In genomic region chr17:42340691-42341127, GRCh38 we compare ENCODE assay signal across 11 cellular contexts. TPM values are rescaled to one million over a fixed set of nuclear protein-coding genes. Genes with fewer than 3 reads are reported as not detected.
DNase-seq lines count a peak whose midpoint lies in the region; ATAC-seq and TF ChIP-seq lines count a peak whose summit lies in the region.
"Had no signal": no experiment of that assay in that cellular context is flagged by ENCODE, and none has a peak within 500 bp of the region (broad histone marks: within the 10 kb centered on the region; RNA-seq: fewer than 3 reads in every experiment).

No MANE protein-coding gene starts in this region.

- no peak overlapping the region for H3K23ac ChIP-seq in mesendoderm (ENCODE audit: low read length)

- H3K4me3 Mint-ChIP-seq in GM23338 (no peak overlapping the region), activated B cell treated with CpG ODN at 0.5 μM for 24 hours (no peak overlapping the region)

- intact Hi-C loops in activated B cell treated with CpG ODN at 0.5 μM for 24 hours (cut with micrococcal nuclease) = no loop called here

- peaks cover 6% of the 10 kb centered on the region; the same call in 1 of the 2 replicates for H3F3A ChIP-seq in GM23338 (replicated peaks; ENCODE audit: low read depth)

- DNase-seq in GM23338 (ENCODE audit: low spot score) = no peak
- DNase-seq in activated B cell treated with CpG ODN at 0.5 μM for 24 hours = no peak
- peak; percentile 60 to 72 for DNase-seq in activated naive CD4-positive, alpha-beta T cell treated with anti-CD3 and anti-CD28 coated beads, Interleukin-2, amount 50 U/mL, for 72 hours (ENCODE audit: low spot score in 2 of 2)
- peak; percentile 57 for DNase-seq in stimulated activated CD4-positive, alpha-beta T cell treated with anti-CD3 and anti-CD28 coated beads, Interleukin-15, amount 100 ng/mL, for 24 hours
- DNase-seq in mesendoderm = no peak
- no peak for DNase-seq in G401 (ENCODE audit: low spot score)
- DNase-seq: mesenchymal stem cell had no signal

- H3K36me3 Mint-ChIP-seq in GM23338 (ENCODE audit: low read depth) = peaks cover 68% of the 10 kb centered on the region
- peaks cover 76% of the 10 kb centered on the region for H3K36me3 Mint-ChIP-seq in activated B cell treated with CpG ODN at 0.5 μM for 24 hours (ENCODE audit: low read depth)
- peaks cover 20 to 72% of the 10 kb centered on the region in 2 donors for H3K36me3 Mint-ChIP-seq in activated naive CD4-positive, alpha-beta T cell treated with anti-CD3 and anti-CD28 coated beads, Interleukin-2, amount 50 U/mL, for 72 hours

- no peak overlapping the region for H2BK15ac ChIP-seq in mesendoderm (replicated peaks; ENCODE audit: low read depth)

- TF ChIP-seq CTCF in GM23338 (conservative IDR thresholded peaks at IDR 0.05; ENCODE audit: low read depth in 2 of 2) = no peak
- no peak for TF ChIP-seq CTCF in activated B cell treated with CpG ODN at 0.5 μM for 24 hours (IDR thresholded peaks at IDR 0.05)

- CTCF ChIA-PET in activated B cell treated with CpG ODN at 0.5 μM for 24 hours (lab: Charles Lee) = interaction anchor here (1.2 to 1.5 kb wide), 2 partner anchors 49 to 62 kb away, joined by 3 to 4 read pairs; no protein-coding TSS in a partner anchor

- H3K9me3 Mint-ChIP-seq in GM23338 (no peaks in the 10 kb centered on the region), activated B cell treated with CpG ODN at 0.5 μM for 24 hours (no peaks in the 10 kb centered on the region)
- H3K9me3 Mint-ChIP-seq in activated naive CD4-positive, alpha-beta T cell treated with anti-CD3 and anti-CD28 coated beads, Interleukin-2, amount 50 U/mL, for 72 hours = no peaks in the 10 kb centered on the region

- no peak overlapping the region for H2BK5ac ChIP-seq in mesendoderm (ENCODE audit: low read length)

- no peaks in the 10 kb centered on the region for H3K79me1 ChIP-seq in mesendoderm (ENCODE audit: low read length)

- H3K4me2 ChIP-seq in GM23338 = no peak overlapping the region
- H3K4me2 ChIP-seq in mesendoderm (ENCODE audit: low read length) = no peak overlapping the region

- in situ Hi-C loops in G401 (cut with HindIII; ENCODE audit: low sequenced_read_pairs) = no loop called here

- POLR2A ChIA-PET in activated B cell treated with CpG ODN at 0.5 μM for 24 hours (lab: Charles Lee) = interaction anchor here (0.7 to 1.2 kb wide), 2 partner anchors 45 to 48 kb away, joined by 4 read pairs; partner anchors contain the start of gene STAT3

- no peaks in the 10 kb centered on the region; the same call in 1 of the 2 replicates for H4K20me1 ChIP-seq in GM23338 (replicated peaks; ENCODE audit: insufficient read depth)

- H4K5ac ChIP-seq in mesendoderm (ENCODE audit: low read length) = no peak overlapping the region

- H3K27me3 Mint-ChIP-seq in GM23338 (ENCODE audit: insufficient read depth, low read depth, poor library complexity) = peaks cover 5% of the 10 kb centered on the region
- H3K27me3 Mint-ChIP-seq in activated B cell treated with CpG ODN at 0.5 μM for 24 hours = no peaks in the 10 kb centered on the region

- H3K4ac ChIP-seq in mesendoderm (ENCODE audit: low read depth, low read length) = no peak overlapping the region

- no peak overlapping the region for H3K56ac ChIP-seq in mesendoderm (ENCODE audit: low read length)

- H3K4me1 ChIP-seq in GM23338 (ENCODE audit: insufficient read depth) (no peaks in the 10 kb centered on the region; the same call in 1 of the 2 replicates), mesendoderm (ENCODE audit: control insufficient read depth, low read depth, low read length) (no peaks in the 10 kb centered on the region)

- no peak overlapping the region for H3K18ac ChIP-seq in mesendoderm (ENCODE audit: low read length)

- no peak overlapping the region for H4K8ac ChIP-seq in mesendoderm (ENCODE audit: low read depth, low read length)

- H3K4me3 ChIP-seq in GM23338 = no peak overlapping the region
- H3K4me3 ChIP-seq in mesendoderm (ENCODE audit: low read length) = no peak overlapping the region
- H3K4me3 ChIP-seq: coronary artery, SK-N-MC had no signal

- H3K4me1 Mint-ChIP-seq in GM23338 = peaks cover 6% of the 10 kb centered on the region; the same call in 2 of the 3 replicates
- peaks cover 41% of the 10 kb centered on the region for H3K4me1 Mint-ChIP-seq in activated B cell treated with CpG ODN at 0.5 μM for 24 hours

- peaks cover 37% of the 10 kb centered on the region for H3K36me3 ChIP-seq in GM23338 (ENCODE audit: insufficient read depth)
- peaks cover 2% of the 10 kb centered on the region for H3K36me3 ChIP-seq in mesendoderm (ENCODE audit: control insufficient read depth, insufficient read depth, low read length)

- H3K27ac ChIP-seq in GM23338 (ENCODE audit: low read depth) (no peak overlapping the region), mesendoderm (ENCODE audit: low read depth, low read length) (no peak overlapping the region)
- H3K27ac ChIP-seq: SK-N-MC had no signal

- H2BK120ac ChIP-seq in mesendoderm (ENCODE audit: low read depth, low read length) = no peak overlapping the region

- no peak overlapping the region for H2AFZ ChIP-seq in GM23338

- ATAC-seq in GM23338 (no peak), activated B cell treated with CpG ODN at 0.5 μM for 24 hours (ENCODE audit: low read depth) (no peak), GM21381 (IDR thresholded peaks at IDR 0.05; ENCODE audit: unreplicated experiment) (no peak), HG02642 (IDR thresholded peaks at IDR 0.05; ENCODE audit: poor library complexity, unreplicated experiment) (no peak)
- peak; percentile 65 to 68 for ATAC-seq in activated naive CD4-positive, alpha-beta T cell treated with anti-CD3 and anti-CD28 coated beads, Interleukin-2, amount 50 U/mL, for 72 hours

- no peak overlapping the region for H3K9ac ChIP-seq in mesendoderm (ENCODE audit: low read length)

- H2AK5ac ChIP-seq in mesendoderm (ENCODE audit: low read length) = no peak overlapping the region

- H3K27ac Mint-ChIP-seq in GM23338 (peak overlapping the region; percentile 46; the same call in 1 of the 2 replicates), activated B cell treated with CpG ODN at 0.5 μM for 24 hours (peak overlapping the region; percentile 13)
- H3K27ac Mint-ChIP-seq in activated naive CD4-positive, alpha-beta T cell treated with anti-CD3 and anti-CD28 coated beads, Interleukin-2, amount 50 U/mL, for 72 hours = peak overlapping the region; percentile 96 to 97

- H3K9me2 ChIP-seq in GM23338 (ENCODE audit: insufficient read depth) = no peaks in the 10 kb centered on the region

- H3K27me3 ChIP-seq in GM23338 (ENCODE audit: insufficient read depth) (no peaks in the 10 kb centered on the region), mesendoderm (ENCODE audit: insufficient read depth, low read length, poor library complexity) (no peaks in the 10 kb centered on the region)

- H3K79me2 ChIP-seq in GM23338 (replicated peaks; ENCODE audit: insufficient read depth) = no peaks in the 10 kb centered on the region
- H3K79me2 ChIP-seq in mesendoderm (ENCODE audit: control insufficient read depth, insufficient read depth, low read length) = no peaks in the 10 kb centered on the region

TF ChIP-seq in GM23338, 12 proteins besides CTCF, POLR2A, EP300 and RAD21 (continues in another document):
- TF ChIP-seq ZNF331 (CRISPR knock-in tag; IDR thresholded peaks at IDR 0.05; ENCODE audit: low read depth) (no peak), ZNF114 (CRISPR knock-in tag; IDR thresholded peaks at IDR 0.05) (no peak), STAT1 (IDR thresholded peaks at IDR 0.05; ENCODE audit: unreplicated experiment) (no peak), CREB1 (CRISPR knock-in tag; IDR thresholded peaks at IDR 0.05; ENCODE audit: low read depth) (no peak), EZH2 (IDR thresholded peaks at IDR 0.05; ENCODE audit: low read depth, unreplicated experiment) (no peak), NANOG (IDR thresholded peaks at IDR 0.05; ENCODE audit: borderline replicate concordance) (no peak), POLR2AphosphoS5 (IDR thresholded peaks at IDR 0.05; ENCODE audit: low read depth) (no peak)
- TF ChIP-seq, protein P1, sequence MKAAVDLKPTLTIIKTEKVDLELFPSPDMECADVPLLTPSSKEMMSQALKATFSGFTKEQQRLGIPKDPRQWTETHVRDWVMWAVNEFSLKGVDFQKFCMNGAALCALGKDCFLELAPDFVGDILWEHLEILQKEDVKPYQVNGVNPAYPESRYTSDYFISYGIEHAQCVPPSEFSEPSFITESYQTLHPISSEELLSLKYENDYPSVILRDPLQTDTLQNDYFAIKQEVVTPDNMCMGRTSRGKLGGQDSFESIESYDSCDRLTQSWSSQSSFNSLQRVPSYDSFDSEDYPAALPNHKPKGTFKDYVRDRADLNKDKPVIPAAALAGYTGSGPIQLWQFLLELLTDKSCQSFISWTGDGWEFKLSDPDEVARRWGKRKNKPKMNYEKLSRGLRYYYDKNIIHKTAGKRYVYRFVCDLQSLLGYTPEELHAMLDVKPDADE (IDR thresholded peaks at IDR 0.05) = no peak

RNA-seq across cellular contexts. Expression of gene STAT3, which starts 47.5 kb away (rescaled TPM):
- total RNA-seq in GM23338 (2014; rRNA removed; shearing (Covaris generic)) = 78.0 and 83.2 TPM in 2 replicates
- polyA plus RNA-seq in GM23338 (2016; fragmentation: Nextera tagmentation; extraction: Ambion mirVana) = 41.7 and 49.5 TPM in 2 replicates
- total RNA-seq in activated B cell treated with CpG ODN at 0.5 μM for 24 hours = 211 and 233 TPM in 2 replicates
- 100 to 1,000 TPM; 189 to 505 TPM for total RNA-seq in activated naive CD4-positive, alpha-beta T cell treated with anti-CD3 and anti-CD28 coated beads, Interleukin-2, amount 50 U/mL, for 72 hours
- polyA plus RNA-seq in mesendoderm (2013, experiment 1 of 2) = 42.3 TPM
- polyA plus RNA-seq in mesendoderm (2013, experiment 2 of 2) = 41.8 TPM
- total RNA-seq in G401 (2014; rRNA removed; shearing (Covaris generic)) = 48.8 and 58.5 TPM in 2 replicates

RNA-seq across cellular contexts. Expression of gene STAT5A, which starts 52.4 kb away (rescaled TPM):
- total RNA-seq in GM23338 (2014; rRNA removed; shearing (Covaris generic)) = 14.6 and 18.1 TPM in 2 replicates
- 2.3 and 2.4 TPM in 2 replicates for polyA plus RNA-seq in GM23338 (2016; fragmentation: Nextera tagmentation; extraction: Ambion mirVana)
- total RNA-seq in activated B cell treated with CpG ODN at 0.5 μM for 24 hours = 136 and 140 TPM in 2 replicates
- total RNA-seq in activated naive CD4-positive, alpha-beta T cell treated with anti-CD3 and anti-CD28 coated beads, Interleukin-2, amount 50 U/mL, for 72 hours = 100 to 1,000 TPM; 171 to 177 TPM
- polyA plus RNA-seq in mesendoderm (2013, experiment 1 of 2) = 1.7 TPM
- polyA plus RNA-seq in mesendoderm (2013, experiment 2 of 2) = 1.7 TPM
- 0.18 and 0.31 TPM in 2 replicates for total RNA-seq in G401 (2014; rRNA removed; shearing (Covaris generic))

Comparison
In these comparisons a context has a peak if more than half of its experiments do, and no peak if none do; other contexts are left out.
1. ATAC-seq: peak in activated naive CD4-positive, alpha-beta T cell treated with anti-CD3 and anti-CD28 coated beads, Interleukin-2, amount 50 U/mL, for 72 hours (2 of 2); none in GM23338 (single experiment), activated B cell treated with CpG ODN at 0.5 μM for 24 hours (single experiment), GM21381 (single experiment) and HG02642 (single experiment).
2. DNase-seq: peak in activated naive CD4-positive, alpha-beta T cell treated with anti-CD3 and anti-CD28 coated beads, Interleukin-2, amount 50 U/mL, for 72 hours (2 of 2) and stimulated activated CD4-positive, alpha-beta T cell treated with anti-CD3 and anti-CD28 coated beads, Interleukin-15, amount 100 ng/mL, for 24 hours (single experiment); none in GM23338 (single experiment), activated B cell treated with CpG ODN at 0.5 μM for 24 hours (single experiment), mesendoderm (single experiment) and G401 (single experiment).
3. H3K27ac Mint-ChIP-seq: peak in every context shown above with its lines; median percentile 96 in activated naive CD4-positive, alpha-beta T cell treated with anti-CD3 and anti-CD28 coated beads, Interleukin-2, amount 50 U/mL, for 72 hours; 46 in GM23338; 13 in activated B cell treated with CpG ODN at 0.5 μM for 24 hours.
4. RNA of gene STAT5A, which starts 52.4 kb away (total RNA-seq): 171 to 177 TPM in activated naive CD4-positive, alpha-beta T cell treated with anti-CD3 and anti-CD28 coated beads, Interleukin-2, amount 50 U/mL, for 72 hours, 136 to 140 TPM in activated B cell treated with CpG ODN at 0.5 μM for 24 hours and 14.6 to 18.1 TPM in GM23338; 0.18 to 0.31 TPM in G401; every median in the first group is over 10 times any median in the second.